Comparison of ENCODE assay signal across 1 cellular context in genomic region chr5:134426362-134426761, GRCh38.
TF ChIP-seq lines count a peak whose summit lies in the region.

No MANE protein-coding gene starts in this region.

TF ChIP-seq in WTC11, 78 proteins besides CTCF, POLR2A, EP300 and RAD21 (continued from another document):
- TF ChIP-seq, protein P1, sequence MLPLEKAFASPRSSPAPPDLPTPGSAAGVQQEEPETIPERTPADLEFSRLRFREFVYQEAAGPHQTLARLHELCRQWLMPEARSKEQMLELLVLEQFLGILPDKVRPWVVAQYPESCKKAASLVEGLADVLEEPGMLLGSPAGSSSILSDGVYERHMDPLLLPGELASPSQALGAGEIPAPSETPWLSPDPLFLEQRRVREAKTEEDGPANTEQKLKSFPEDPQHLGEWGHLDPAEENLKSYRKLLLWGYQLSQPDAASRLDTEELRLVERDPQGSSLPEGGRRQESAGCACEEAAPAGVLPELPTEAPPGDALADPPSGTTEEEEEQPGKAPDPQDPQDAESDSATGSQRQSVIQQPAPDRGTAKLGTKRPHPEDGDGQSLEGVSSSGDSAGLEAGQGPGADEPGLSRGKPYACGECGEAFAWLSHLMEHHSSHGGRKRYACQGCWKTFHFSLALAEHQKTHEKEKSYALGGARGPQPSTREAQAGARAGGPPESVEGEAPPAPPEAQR (CRISPR knock-in tag; IDR thresholded peaks at IDR 0.05) = no peak
- no peak for TF ChIP-seq ZNF416 (CRISPR knock-in tag; IDR thresholded peaks at IDR 0.05)
- TF ChIP-seq IRF2 (CRISPR knock-in tag; IDR thresholded peaks at IDR 0.05; ENCODE audit: borderline replicate concordance, low read depth) = no peak
- TF ChIP-seq ATF3 (CRISPR knock-in tag; conservative IDR thresholded peaks at IDR 0.05) = no peak
- TF ChIP-seq, protein P2, sequence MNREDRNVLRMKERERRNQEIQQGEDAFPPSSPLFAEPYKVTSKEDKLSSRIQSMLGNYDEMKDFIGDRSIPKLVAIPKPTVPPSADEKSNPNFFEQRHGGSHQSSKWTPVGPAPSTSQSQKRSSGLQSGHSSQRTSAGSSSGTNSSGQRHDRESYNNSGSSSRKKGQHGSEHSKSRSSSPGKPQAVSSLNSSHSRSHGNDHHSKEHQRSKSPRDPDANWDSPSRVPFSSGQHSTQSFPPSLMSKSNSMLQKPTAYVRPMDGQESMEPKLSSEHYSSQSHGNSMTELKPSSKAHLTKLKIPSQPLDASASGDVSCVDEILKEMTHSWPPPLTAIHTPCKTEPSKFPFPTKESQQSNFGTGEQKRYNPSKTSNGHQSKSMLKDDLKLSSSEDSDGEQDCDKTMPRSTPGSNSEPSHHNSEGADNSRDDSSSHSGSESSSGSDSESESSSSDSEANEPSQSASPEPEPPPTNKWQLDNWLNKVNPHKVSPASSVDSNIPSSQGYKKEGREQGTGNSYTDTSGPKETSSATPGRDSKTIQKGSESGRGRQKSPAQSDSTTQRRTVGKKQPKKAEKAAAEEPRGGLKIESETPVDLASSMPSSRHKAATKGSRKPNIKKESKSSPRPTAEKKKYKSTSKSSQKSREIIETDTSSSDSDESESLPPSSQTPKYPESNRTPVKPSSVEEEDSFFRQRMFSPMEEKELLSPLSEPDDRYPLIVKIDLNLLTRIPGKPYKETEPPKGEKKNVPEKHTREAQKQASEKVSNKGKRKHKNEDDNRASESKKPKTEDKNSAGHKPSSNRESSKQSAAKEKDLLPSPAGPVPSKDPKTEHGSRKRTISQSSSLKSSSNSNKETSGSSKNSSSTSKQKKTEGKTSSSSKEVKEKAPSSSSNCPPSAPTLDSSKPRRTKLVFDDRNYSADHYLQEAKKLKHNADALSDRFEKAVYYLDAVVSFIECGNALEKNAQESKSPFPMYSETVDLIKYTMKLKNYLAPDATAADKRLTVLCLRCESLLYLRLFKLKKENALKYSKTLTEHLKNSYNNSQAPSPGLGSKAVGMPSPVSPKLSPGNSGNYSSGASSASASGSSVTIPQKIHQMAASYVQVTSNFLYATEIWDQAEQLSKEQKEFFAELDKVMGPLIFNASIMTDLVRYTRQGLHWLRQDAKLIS (CRISPR knock-in tag; IDR thresholded peaks at IDR 0.05; ENCODE audit: borderline replicate concordance) = no peak
- TF ChIP-seq FOXP4 (CRISPR knock-in tag; IDR thresholded peaks at IDR 0.05) = no peak
